ENCODE assay signal across 30 cellular contexts in genomic region chr14:100348253-100348729, GRCh38. TPM values are rescaled to one million over a fixed set of nuclear protein-coding genes. Genes with fewer than 3 reads are reported as not detected.
A peak's percentile ranks its signal among the peaks of the same experiment; 100 is the strongest.
DNase-seq lines count a peak whose midpoint lies in the region; ATAC-seq, FAIRE-seq and TF ChIP-seq lines count a peak whose summit lies in the region.
"Had no signal": no experiment of that assay in that cellular context is flagged by ENCODE, and none has a peak within 500 bp of the region (broad histone marks: within the 10 kb centered on the region; RNA-seq: fewer than 3 reads in every experiment).

No MANE protein-coding gene starts in this region.

- peaks cover 3 to 21% of the 10 kb centered on the region in 2 donors for H3K36me3 ChIP-seq in small intestine (ENCODE audit: control insufficient read depth in 2 of 2, insufficient read depth in 2 of 2, low read length in 2 of 2)
- H3K36me3 ChIP-seq in PC-9 (ENCODE audit: low read depth) = no peaks in the 10 kb centered on the region

- DNase-seq in NCI-H1417 (lab: John Stamatoyannopoulos, UW) (peak in 2 of 3 experiments; percentile 75 to 82), NCI-H1417 treated with DMSO at 0.1 percent for 48 hours (lab: John Stamatoyannopoulos, UW) (no peak), NCI-H146 (lab: John Stamatoyannopoulos, UW) (peak; percentile 82), small intestine (peak; percentile 67), NCI-H2029 treated with DMSO at 0.1 percent for 48 hours (lab: John Stamatoyannopoulos, UW) (no peak), PC-9 (no peak)
- DNase-seq: activated effector memory CD4-positive, alpha-beta T cell treated with Interleukin-2 at 50 U/mL for 16 hours; central memory CD4-positive, alpha-beta T cell; DMS79 treated with DMSO at 0.1 percent for 48 hours; endodermal cell; GDM1; H9; left ventricle myocardium superior; midbrain; naive thymus-derived CD4-positive, alpha-beta T cell; NCI-H526 treated with DMSO at 0.1 percent for 48 hours; SIG-M5; stimulated activated CD4-positive, alpha-beta T cell treated with anti-CD3 and anti-CD28 coated beads, Interleukin-12 subunit alpha, Interleukin-12 subunit beta, amount 100 ng/mL, for 4 hours; stimulated activated CD4-positive, alpha-beta T cell treated with anti-CD3 and anti-CD28 coated beads, Interleukin-2, amount 100 ng/mL, for 48 hours; upper lobe of right lung had no signal

- no peak for ATAC-seq in HG02588 (IDR thresholded peaks at IDR 0.05; ENCODE audit: unreplicated experiment)
- ATAC-seq: left ventricle myocardium superior; naive thymus-derived CD4-positive, alpha-beta T cell had no signal

- CTCF ChIA-PET in PC-9 (lab: Charles Lee) = no interaction called here

- H3K4me1 ChIP-seq in small intestine (ENCODE audit: control insufficient read depth in 2 of 2, insufficient read depth in 1 of 2, low read depth in 1 of 2, low read length in 1 of 2) (peaks cover 3 to 6% of the 10 kb centered on the region in 2 donors), PC-9 (replicated peaks; ENCODE audit: insufficient read depth) (no peaks in the 10 kb centered on the region)
- H3K4me1 ChIP-seq: right lobe of liver, suprapubic skin, upper lobe of right lung had no signal

- H3K79me2 ChIP-seq in PC-9 (ENCODE audit: low read depth) = no peaks in the 10 kb centered on the region

- H3K4me3 ChIP-seq in small intestine (ENCODE audit: low read depth in 1 of 2, low read length in 2 of 2) = no peak overlapping the region
- H3K4me3 ChIP-seq in PC-9 = no peak overlapping the region
- H3K4me3 ChIP-seq: right lobe of liver, suprapubic skin, upper lobe of right lung had no signal

- POLR2A ChIA-PET in PC-9 (lab: Charles Lee; ENCODE audit: unreplicated experiment) = no interaction called here

- peaks cover 83% of the 10 kb centered on the region for H3K36me3 Mint-ChIP-seq in dendritic cell treated with granulocyte-macrophage colony-stimulating factor and Interleukin-4, amounts not matched to agents 40 ng/mL and 50 ng/mL, for 4 days (ENCODE audit: low read depth)

- no peaks in the 10 kb centered on the region for H3K9me2 ChIP-seq in PC-9 (ENCODE audit: insufficient read depth)

- H2AFZ ChIP-seq in PC-9 = no peak overlapping the region

- H4K20me1 ChIP-seq in PC-9 (ENCODE audit: insufficient read depth) = no peaks in the 10 kb centered on the region; the same call in 1 of the 2 replicates

- H3F3A ChIP-seq in PC-9 (ENCODE audit: insufficient read depth, low read depth) = no peaks in the 10 kb centered on the region

- H3K4me3 Mint-ChIP-seq in dendritic cell treated with granulocyte-macrophage colony-stimulating factor and Interleukin-4, amounts not matched to agents 40 ng/mL and 50 ng/mL, for 4 days = no peak overlapping the region
- H3K4me3 Mint-ChIP-seq: endodermal cell; H9; naive thymus-derived CD4-positive, alpha-beta T cell; T-helper 2 cell treated with Interferon-gamma antibody and Interleukin-4, amounts not matched to agents 5 μg/mL and 100 μg/mL, for 36 hours had no signal

- peaks cover 64% of the 10 kb centered on the region for H3K4me1 Mint-ChIP-seq in dendritic cell treated with granulocyte-macrophage colony-stimulating factor and Interleukin-4, amounts not matched to agents 40 ng/mL and 50 ng/mL, for 4 days (ENCODE audit: low read depth)
- H3K4me1 Mint-ChIP-seq: H9 had no signal

- 26 to 67% (median 40%) methylated on average over 10 to 12 of the region's 12 CpGs for WGBS in small intestine, 3 donors

- H3K27me3 Mint-ChIP-seq in dendritic cell treated with granulocyte-macrophage colony-stimulating factor and Interleukin-4, amounts not matched to agents 40 ng/mL and 50 ng/mL, for 4 days = no peaks in the 10 kb centered on the region
- H3K27me3 Mint-ChIP-seq: IgD-negative memory B cell; naive thymus-derived CD4-positive, alpha-beta T cell had no signal

- no TSS peak for BruUV-seq in PC-9 (replicated peaks; lab: Mats Ljungman, UMichigan)

- peak overlapping the region; percentile 14 for H3K27ac Mint-ChIP-seq in dendritic cell treated with granulocyte-macrophage colony-stimulating factor and Interleukin-4, amounts not matched to agents 40 ng/mL and 50 ng/mL, for 4 days
- H3K27ac Mint-ChIP-seq: endodermal cell; IgD-negative memory B cell; naive thymus-derived CD4-positive, alpha-beta T cell; T-helper 2 cell treated with Interferon-gamma antibody and Interleukin-4, amounts not matched to agents 5 μg/mL and 100 μg/mL, for 36 hours had no signal

- H3K27me3 ChIP-seq in small intestine (ENCODE audit: control insufficient read depth in 2 of 2, insufficient read depth in 2 of 2, low read length in 2 of 2) (no peaks in the 10 kb centered on the region), PC-9 (ENCODE audit: insufficient read depth, low read depth) (no peaks in the 10 kb centered on the region)
- H3K27me3 ChIP-seq: right lobe of liver, suprapubic skin, upper lobe of right lung had no signal

- no peak overlapping the region for H3K4me2 ChIP-seq in PC-9

- intact Hi-C loops in dendritic cell treated with granulocyte-macrophage colony-stimulating factor and Interleukin-4, amounts not matched to agents 40 ng/mL and 50 ng/mL, for 4 days (cut with micrococcal nuclease) = no loop called here
- intact Hi-C loops in PC-9 (cut with micrococcal nuclease; ENCODE audit: unreplicated experiment) = no loop called here

- no peak for TF ChIP-seq CTCF in PC-9 (conservative IDR thresholded peaks at IDR 0.05)

- H3K9me3 Mint-ChIP-seq in dendritic cell treated with granulocyte-macrophage colony-stimulating factor and Interleukin-4, amounts not matched to agents 40 ng/mL and 50 ng/mL, for 4 days = no peaks in the 10 kb centered on the region
- H3K9me3 Mint-ChIP-seq: H9; IgD-negative memory B cell; naive thymus-derived CD4-positive, alpha-beta T cell; T-helper 2 cell treated with Interferon-gamma antibody and Interleukin-4, amounts not matched to agents 5 μg/mL and 100 μg/mL, for 36 hours had no signal

- H3K27ac ChIP-seq in small intestine (ENCODE audit: low read depth in 1 of 2, low read length in 1 of 2) = peak overlapping the region in 1 of 2 donors; percentile 55
- H3K27ac ChIP-seq in PC-9 = no peak overlapping the region
- H3K27ac ChIP-seq: 22Rv1, right lobe of liver, suprapubic skin, upper lobe of right lung had no signal

- FAIRE-seq in small intestine (lab: Jason Lieb, UNC) = no peak
- FAIRE-seq: islet of Langerhans, RCC 7860 had no signal

- H3K9me3 ChIP-seq in small intestine (ENCODE audit: control insufficient read depth, low read depth) (no peaks in the 10 kb centered on the region), PC-9 (ENCODE audit: insufficient read depth, low read depth) (no peaks in the 10 kb centered on the region)
- H3K9me3 ChIP-seq: right lobe of liver, suprapubic skin, upper lobe of right lung had no signal

RNA-seq across cellular contexts. Expression of gene SLC25A47, which starts 25.2 kb away (rescaled TPM):
- 1 to 10 TPM in 2 of 3 donors, under 1 TPM in 1; 0.54 to 1.6 (median 1.1) TPM for polyA plus RNA-seq in small intestine
- not detected in 2 replicates for total RNA-seq in PC-9 (2021)
- total RNA-seq: endodermal cell; left ventricle myocardium superior; naive thymus-derived CD4-positive, alpha-beta T cell; posterior vena cava; upper lobe of right lung had no signal
- polyA plus RNA-seq: IgD-negative memory B cell; naive thymus-derived CD4-positive, alpha-beta T cell had no signal

RNA-seq across cellular contexts. Expression of gene WDR25, which starts 28.0 kb away (rescaled TPM):
- 1 to 10 TPM; 3.4 to 6.7 (median 4.3) TPM for polyA plus RNA-seq in small intestine
- total RNA-seq in PC-9 (2021) = 2.4 and 4.4 TPM in 2 replicates

RNA-seq across cellular contexts. Expression of gene SLC25A29, which starts 42.0 kb away (rescaled TPM):
- 10 to 100 TPM in 1 of 3 donors, 1 to 10 TPM in 2; 8.3 to 32.7 (median 10.0) TPM for polyA plus RNA-seq in small intestine
- 6.9 and 11.8 TPM in 2 replicates for total RNA-seq in PC-9 (2021)

Comparison
In these comparisons a context has a peak if more than half of its experiments do, and no peak if none do; other contexts are left out.
1. DNase-seq: peak in NCI-H1417 (2 of 3), NCI-H146 (single experiment) and small intestine (single experiment); none in NCI-H1417 treated with DMSO at 0.1 percent for 48 hours (single experiment), NCI-H2029 treated with DMSO at 0.1 percent for 48 hours (single experiment) and PC-9 (0 of 2).